In the genomic region with DNA sequence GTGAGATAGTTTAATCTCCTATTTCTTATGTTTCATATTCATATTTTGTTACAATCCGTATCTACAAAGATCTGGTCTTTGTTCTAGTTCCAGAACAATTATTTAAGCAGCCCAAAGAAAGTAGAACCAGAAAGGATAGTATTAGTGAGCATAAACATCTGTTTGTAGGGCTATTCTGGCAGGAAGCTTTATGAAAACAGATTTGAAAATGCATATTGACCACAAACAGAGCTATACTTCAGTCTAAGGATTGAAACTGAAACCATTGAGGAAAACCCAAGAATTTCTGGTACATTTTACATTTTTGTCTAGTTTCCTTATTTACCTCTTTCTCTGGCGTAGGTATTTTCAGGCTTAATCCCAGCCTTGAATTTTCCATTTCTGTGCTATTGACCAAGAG, we compare ENCODE assay signal across 26 cellular contexts. TPM values are rescaled to one million over a fixed set of nuclear protein-coding genes. Genes with fewer than 3 reads are reported as not detected.
"Had no signal": no experiment of that assay in that cellular context is flagged by ENCODE, and none has a peak within 500 bp of the region (broad histone marks: within the 10 kb centered on the region; RNA-seq: fewer than 3 reads in every experiment).

No MANE protein-coding gene starts in this region.

- H3K4me1 ChIP-seq: gastroesophageal sphincter, testis had no signal

- FAIRE-seq: bronchial epithelial cell, keratinocyte, urothelium cell line had no signal

- DNase-seq: activated CD4-positive, alpha-beta T cell treated with anti-CD3 and anti-CD28 coated beads for 36 hours; activated CD4-positive, CD25-positive, alpha-beta regulatory T cell; activated CD8-positive, alpha-beta T cell treated with anti-CD3 and anti-CD28 coated beads, Interleukin-2, amount 10 ng/mL, durations not matched to agents 7 days and 5 days; activated effector memory CD4-positive, alpha-beta T cell treated with Interleukin-2 at 50 U/mL for 16 hours; activated naive CD4-positive, alpha-beta T cell treated with Interleukin-2 at 50 U/mL for 16 hours; activated T-cell treated with anti-CD3 and anti-CD28 coated beads for 4 hours; anterior cingulate cortex; effector CD8-positive, alpha-beta T cell; left cardiac atrium; left ventricle myocardium superior; ovary; right lobe of liver; stimulated activated CD4-positive, alpha-beta T cell treated with anti-CD3 and anti-CD28 coated beads, Interleukin-4, amount 100 ng/mL, for 1 hour; stimulated activated naive CD8-positive, alpha-beta T cell treated with anti-CD3 and anti-CD28 coated beads, Interleukin-15, Interleukin-2, amounts not matched to agents 100 U/mL and 50 U/mL, for 24 hours; testis had no signal

- H3K36me3 Mint-ChIP-seq: activated naive CD8-positive, alpha-beta T cell had no signal

- H3K27ac ChIP-seq: gastroesophageal sphincter, hepatocyte, neutrophil, ovary, right lobe of liver, testis had no signal

- H3K4me2 ChIP-seq: hepatocyte had no signal

- H3K79me2 ChIP-seq: hepatocyte had no signal

- H3K27ac Mint-ChIP-seq: activated CD4-positive, alpha-beta T cell treated with anti-CD3 and anti-CD28 coated beads for 36 hours; activated CD8-positive, alpha-beta T cell treated with anti-CD3 and anti-CD28 coated beads, Interleukin-2, amount 10 ng/mL, durations not matched to agents 7 days and 5 days; activated naive CD8-positive, alpha-beta T cell; dendritic cell treated with granulocyte-macrophage colony-stimulating factor and Interleukin-4, amounts not matched to agents 40 ng/mL and 50 ng/mL, for 4 days; nephron; progenitor cell of endocrine pancreas had no signal

- H3K4me3 ChIP-seq: gastroesophageal sphincter, hepatocyte, ovary, right lobe of liver, testis had no signal

- H3K27me3 ChIP-seq: gastroesophageal sphincter, hepatocyte, ovary, right lobe of liver, testis had no signal

- H2AFZ ChIP-seq: hepatocyte had no signal

- H3K36me3 ChIP-seq: gastroesophageal sphincter, neutrophil, ovary, right lobe of liver had no signal

- H3K9me3 ChIP-seq: neutrophil, ovary, right lobe of liver, testis had no signal

- H3K27me3 Mint-ChIP-seq: progenitor cell of endocrine pancreas had no signal

- H3K4me1 Mint-ChIP-seq: activated CD4-positive, alpha-beta T cell treated with anti-CD3 and anti-CD28 coated beads for 36 hours; central memory CD8-positive, alpha-beta T cell; nephron had no signal

- H3K4me3 Mint-ChIP-seq: activated CD4-positive, alpha-beta T cell treated with anti-CD3 and anti-CD28 coated beads for 36 hours; activated CD8-positive, alpha-beta T cell treated with anti-CD3 and anti-CD28 coated beads, Interleukin-2, amount 10 ng/mL, durations not matched to agents 7 days and 5 days; activated naive CD8-positive, alpha-beta T cell; central memory CD8-positive, alpha-beta T cell; dendritic cell treated with granulocyte-macrophage colony-stimulating factor and Interleukin-4, amounts not matched to agents 40 ng/mL and 50 ng/mL, for 4 days; nephron had no signal

- H3K9me3 Mint-ChIP-seq: central memory CD8-positive, alpha-beta T cell; dendritic cell treated with granulocyte-macrophage colony-stimulating factor and Interleukin-4, amounts not matched to agents 40 ng/mL and 50 ng/mL, for 4 days; nephron had no signal

- ATAC-seq: activated CD4-positive, alpha-beta T cell treated with anti-CD3 and anti-CD28 coated beads for 36 hours; activated CD8-positive, alpha-beta T cell treated with anti-CD3 and anti-CD28 coated beads, Interleukin-2, amount 10 ng/mL, durations not matched to agents 7 days and 5 days; gastroesophageal sphincter; left cardiac atrium; left ventricle myocardium superior; right lobe of liver; stimulated activated naive CD8-positive, alpha-beta T cell treated with anti-CD3 and anti-CD28 coated beads, Interleukin-15, Interleukin-2, amounts not matched to agents 100 U/mL and 50 U/mL, for 24 hours had no signal

RNA-seq across cellular contexts. Expression of a gene that starts 28.1 kb away (rescaled TPM):
- polyA plus RNA-seq: hepatocyte had no signal
